16 cellular contexts compared by ENCODE assay signal in the genomic region with DNA sequence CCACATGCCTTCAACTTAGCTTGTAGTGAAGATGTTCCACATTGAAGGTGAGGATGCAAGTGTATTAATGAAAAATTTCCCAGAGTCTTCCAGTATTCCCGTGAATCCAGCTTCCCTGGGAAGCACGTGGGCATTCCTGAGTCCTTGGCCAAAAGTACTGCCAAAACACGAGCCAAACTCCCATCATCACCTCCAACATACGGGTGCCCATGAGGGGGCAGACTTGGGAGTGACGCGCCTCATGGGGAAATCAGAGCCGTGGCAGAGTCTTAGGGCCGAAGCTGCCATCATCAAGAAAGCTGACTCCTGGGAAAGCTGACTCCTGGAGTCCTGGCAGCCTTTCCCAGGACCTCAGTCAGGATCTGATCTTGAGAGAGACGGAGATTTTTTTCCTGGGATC. TPM values are rescaled to one million over a fixed set of nuclear protein-coding genes. Genes with fewer than 3 reads are reported as not detected.
A peak's percentile ranks its signal among the peaks of the same experiment; 100 is the strongest.
DNase-seq lines count a peak whose midpoint lies in the region; ATAC-seq, FAIRE-seq and TF ChIP-seq lines count a peak whose summit lies in the region.
"Had no signal": no experiment of that assay in that cellular context is flagged by ENCODE, and none has a peak within 500 bp of the region (broad histone marks: within the 10 kb centered on the region; RNA-seq: fewer than 3 reads in every experiment).

No MANE protein-coding gene starts in this region.

- POLR2A ChIA-PET in A673 (lab: Charles Lee; ENCODE audit: low non-redundant PET) = no interaction called here
- POLR2A ChIA-PET in H1 (lab: Charles Lee; ENCODE audit: partially characterized antibody) = interaction anchor here (1.3 kb wide), 1 partner anchor 19 kb away, joined by 3 read pairs; no protein-coding TSS in a partner anchor
- POLR2A ChIA-PET in CD4-positive, alpha-beta memory T cell (lab: Charles Lee; ENCODE audit: partially characterized antibody) = no interaction called here

- no peak overlapping the region for H4K8ac ChIP-seq in H1 (ENCODE audit: extremely low read depth, insufficient read depth, low read length)

- H4K20me1 ChIP-seq in H1 (replicated peaks in 1 of 2; ENCODE audit: control insufficient read depth in 1 of 2, insufficient read depth in 2 of 2, low read length in 2 of 2) = no peaks in the 10 kb centered on the region

- no peak overlapping the region for H3K14ac ChIP-seq in H1 (ENCODE audit: insufficient read length)

- H3K79me2 ChIP-seq in H1 (ENCODE audit: control insufficient read depth in 1 of 2, insufficient read depth in 2 of 2, low read length in 2 of 2) = no peaks in the 10 kb centered on the region

- H3K23ac ChIP-seq in H1 (ENCODE audit: insufficient read length) = no peak overlapping the region

- TF ChIP-seq CTCF in A673 (conservative IDR thresholded peaks at IDR 0.05; ENCODE audit: low read depth, low read length) (0 out of 2 replicates have a peak, but pooled peaks have one; percentile 15), H1 (IDR thresholded peaks at IDR 0.05; ENCODE audit: control extremely low read depth in 1 of 3, insufficient read depth in 1 of 3, low read depth in 1 of 3, low read length in 3 of 3) (peak; percentile 23 to 42 (median 39); a peak in 3 of 4 replicates)

- BruUV-seq in A673 (replicated peaks; lab: Mats Ljungman, UMichigan) = no TSS peak

- H2AFZ ChIP-seq in H1 (ENCODE audit: low read length) = no peak overlapping the region

- H3K79me1 ChIP-seq in H1 (ENCODE audit: low read depth, low read length) = no peaks in the 10 kb centered on the region

- no peak overlapping the region for H2BK120ac ChIP-seq in H1 (replicated peaks; ENCODE audit: low read depth, low read length)

- H3K36me3 Mint-ChIP-seq in CD4-positive, alpha-beta memory T cell = peaks cover 67 to 78% of the 10 kb centered on the region in 2 donors

- no peak overlapping the region for H4K5ac ChIP-seq in H1 (ENCODE audit: insufficient read length, low read depth, low read length)

- no peak overlapping the region for H2AK5ac ChIP-seq in H1 (ENCODE audit: low read depth, low read length)

- intact Hi-C loops in A673 (cut with micrococcal nuclease; ENCODE audit: unreplicated experiment) = no loop called here
- intact Hi-C loops in CD4-positive, alpha-beta memory T cell (cut with micrococcal nuclease) = no loop called here

- no peaks in the 10 kb centered on the region for H3K27me3 Mint-ChIP-seq in CD4-positive, alpha-beta memory T cell
- H3K27me3 Mint-ChIP-seq: CD8-positive, alpha-beta memory T cell had no signal

- no peaks in the 10 kb centered on the region for H3K9me3 Mint-ChIP-seq in CD4-positive, alpha-beta memory T cell
- H3K9me3 Mint-ChIP-seq: CD8-positive, alpha-beta memory T cell had no signal

- H3K4me3 Mint-ChIP-seq in CD4-positive, alpha-beta memory T cell = no peak overlapping the region
- H3K4me3 Mint-ChIP-seq: CD8-positive, alpha-beta memory T cell had no signal

- no peak overlapping the region for H3K4ac ChIP-seq in H1 (replicated peaks; ENCODE audit: insufficient read length, low read depth, low read length)

- no peak for TF ChIP-seq EP300 in H1 (IDR thresholded peaks at IDR 0.05; ENCODE audit: borderline replicate concordance in 1 of 2, low read depth in 2 of 2, low read length in 2 of 2)

- H2BK15ac ChIP-seq in H1 (ENCODE audit: low read length) = no peak overlapping the region

- H3K4me3 ChIP-seq in A673 (ENCODE audit: low read depth, low read length, poor library complexity, severe bottlenecking) (no peak overlapping the region), H1 (ENCODE audit: extremely low read depth in 1 of 4, insufficient read depth in 2 of 4, low read depth in 3 of 4, low read length in 4 of 4) (no peak overlapping the region)
- H3K4me3 ChIP-seq in CD4-positive, alpha-beta memory T cell (ENCODE audit: low read length in 2 of 2) = no peak overlapping the region

- no peak overlapping the region for H3K27ac Mint-ChIP-seq in CD4-positive, alpha-beta memory T cell

- H3K56ac ChIP-seq in H1 (replicated peaks; ENCODE audit: insufficient read length, low read depth, low read length) = no peak overlapping the region

- H3K9me3 ChIP-seq in A673 (ENCODE audit: low read depth, low read length, poor library complexity, severe bottlenecking) (no peaks in the 10 kb centered on the region), H1 (ENCODE audit: insufficient read depth in 2 of 2, low read depth in 1 of 2, low read length in 1 of 2) (no peaks in the 10 kb centered on the region)
- no peaks in the 10 kb centered on the region for H3K9me3 ChIP-seq in CD4-positive, alpha-beta memory T cell (ENCODE audit: control insufficient read depth in 1 of 2, low read length in 2 of 2)
- H3K9me3 ChIP-seq: SK-N-SH had no signal

- H3K36me3 ChIP-seq in A673 (ENCODE audit: insufficient read depth, low read length, poor library complexity, severe bottlenecking) = no peaks in the 10 kb centered on the region
- no peaks in the 10 kb centered on the region; a peak in 2 of 8 replicates for H3K36me3 ChIP-seq in H1 (ENCODE audit: control insufficient read depth in 2 of 4, insufficient read depth in 4 of 4, low read length in 3 of 4)
- H3K36me3 ChIP-seq in CD4-positive, alpha-beta memory T cell (ENCODE audit: insufficient read depth, low read length) = peaks cover 59% of the 10 kb centered on the region

- ATAC-seq in GM18517 (IDR thresholded peaks at IDR 0.05; ENCODE audit: unreplicated experiment) = no peak
- ATAC-seq: HCT116 had no signal

- H3K4me1 ChIP-seq in A673 (ENCODE audit: insufficient read depth, low read length, poor library complexity, severe bottlenecking) = no peaks in the 10 kb centered on the region
- H3K4me1 ChIP-seq in H1 (replicated peaks in 1 of 4; ENCODE audit: control insufficient read depth in 3 of 4, insufficient read depth in 4 of 4, low read length in 3 of 4) = no peaks in the 10 kb centered on the region
- H3K4me1 ChIP-seq in CD4-positive, alpha-beta memory T cell (ENCODE audit: insufficient read depth, low read length) = no peaks in the 10 kb centered on the region

- H2BK12ac ChIP-seq in H1 (ENCODE audit: low read depth, low read length) = no peak overlapping the region

- H3K23me2 ChIP-seq in H1 (ENCODE audit: low read depth, low read length) = no peaks in the 10 kb centered on the region

- H3K27ac ChIP-seq in A673 (ENCODE audit: low read depth, low read length, poor library complexity, severe bottlenecking) (no peak overlapping the region), H1 (ENCODE audit: low read depth, low read length) (no peak overlapping the region)
- H3K27ac ChIP-seq in CD4-positive, alpha-beta memory T cell (ENCODE audit: low read depth, low read length) = no peak overlapping the region

- H3K27me3 ChIP-seq in A673 (replicated peaks; ENCODE audit: insufficient read depth, low read depth, low read length, poor library complexity) (no peaks in the 10 kb centered on the region), H1 (replicated peaks in 1 of 4; ENCODE audit: control insufficient read depth in 3 of 4, extremely low read depth in 1 of 4, insufficient read depth in 3 of 4, low read length in 3 of 4) (no peaks in the 10 kb centered on the region)
- H3K27me3 ChIP-seq in CD4-positive, alpha-beta memory T cell (ENCODE audit: insufficient read depth, low read length) = no peaks in the 10 kb centered on the region

- FAIRE-seq in H1 (lab: Jason Lieb, UNC) = no peak

- 88% methylated on average over 9 of the region's 9 CpGs; no CpG with 5 or more reads in 1 of the 2 experiments for WGBS in H1 (ENCODE audit: extremely low coverage in 1 of 2, insufficient coverage in 1 of 2, insufficient read length in 1 of 2, insufficient replicate concordance in 2 of 2, low coverage in 1 of 2, low lambda C conversion rate in 2 of 2, missing lambda C conversion rate in 1 of 2), 2 experiments

- DNase-seq in A673 (ENCODE audit: low spot score) (no peak), ELF-1 (ENCODE audit: low read depth, low spot score) (peak; percentile 14), H1 (ENCODE audit: low read depth in 1 of 2, low spot score in 2 of 2) (no peak), iPS-NIHi7 (ENCODE audit: extremely low spot score) (peak; percentile 43), NCI-H1930 (lab: John Stamatoyannopoulos, UW) (no peak)
- no peak for DNase-seq in CD4-positive, alpha-beta memory T cell
- DNase-seq: CD8-positive, alpha-beta memory T cell; DMS 273 treated with DMSO at 0.1 percent for 48 hours; NCI-H1436 treated with DMSO at 0.1 percent for 48 hours; NCI-H2107; NCI-H345; NCI-H526 treated with DMSO at 0.1 percent for 48 hours; NK-92 treated with Interleukin-12 subunit alpha and Interleukin-12 subunit beta, amount 100 ng/mL, for 24 hours; SK-N-SH had no signal

- TF ChIP-seq RAD21 in H1 (IDR thresholded peaks at IDR 0.05 in 1 of 2, conservative IDR thresholded peaks at IDR 0.05 in 1 of 2; ENCODE audit: low read depth in 2 of 2, low read length in 2 of 2) = peak in 1 of 2 experiments; percentile 38; a peak in 2 of 4 replicates

- H3K4me1 Mint-ChIP-seq in CD4-positive, alpha-beta memory T cell = peaks cover 3 to 10% (median 7%) of the 10 kb centered on the region in 4 donors

- no peak overlapping the region for H2BK5ac ChIP-seq in H1 (ENCODE audit: low read depth, low read length)

- CTCF ChIA-PET in A673 (lab: Charles Lee) (no interaction called here), H1 (lab: Charles Lee; ENCODE audit: partially characterized antibody) (interaction anchor here (0.6 to 2.0 kb wide), 5 partner anchors 9 to 377 kb away, joined by 3 to 7 read pairs (median 5); no protein-coding TSS in a partner anchor)
- CTCF ChIA-PET in CD4-positive, alpha-beta memory T cell (lab: Charles Lee; ENCODE audit: partially characterized antibody) = no interaction called here

- H3K9ac ChIP-seq in H1 (replicated peaks in 1 of 4; ENCODE audit: extremely low read depth in 1 of 4, low read depth in 3 of 4, low read length in 3 of 4) = no peak overlapping the region
- H3K9ac ChIP-seq: SK-N-SH had no signal

- no peak overlapping the region for H2BK20ac ChIP-seq in H1 (ENCODE audit: low read length)

- H3K4me2 ChIP-seq in H1 (ENCODE audit: insufficient read depth in 1 of 2, low read depth in 2 of 2, low read length in 2 of 2) = no peak overlapping the region
- H3K4me2 ChIP-seq: SK-N-SH had no signal

- no peak overlapping the region for H4K91ac ChIP-seq in H1 (replicated peaks; ENCODE audit: insufficient read length, low read length)

- TF ChIP-seq POLR2A in H1 (IDR thresholded peaks at IDR 0.05; ENCODE audit: control extremely low read depth in 1 of 2, low read depth in 2 of 2, low read length in 2 of 2) = no peak

- H3K18ac ChIP-seq in H1 (ENCODE audit: extremely low read depth, low read length) = no peak overlapping the region

RNA-seq across cellular contexts. Expression of a gene that starts 20.1 kb away (rescaled TPM):
- total RNA-seq in A673 (2021) = 49.4 and 50.7 TPM in 2 replicates
- 24.2 and 28.0 TPM in 2 replicates for total RNA-seq in H1 (2021; fragmentation: NEBNext Ultra II Directional; extraction: Animal tissue kit (Norgen Biotek cat#: 25700))
- polyA plus RNA-seq in H1 (2011; rRNA removed) = 21.8 and 26.4 TPM in 2 replicates
- 32.1 TPM for polyA plus RNA-seq in H1 (2011; cell fraction: cytosol; rRNA removed)
- 21.2 TPM for polyA plus RNA-seq in H1 (2011; cell fraction: nucleus; rRNA removed)
- polyA plus RNA-seq in H1 (2012, experiment 1 of 2) = 24.5 to 35.4 TPM (median 28.9 TPM) in 4 replicates
- polyA plus RNA-seq in H1 (2012, experiment 2 of 2) = 10.0 TPM
- 22.1 TPM for polyA plus RNA-seq in H1 (2013, experiment 1 of 2)
- 26.0 TPM for polyA plus RNA-seq in H1 (2013, experiment 2 of 2)
- 33.6 and 39.5 TPM in 2 replicates for polyA minus RNA-seq in H1 (2011; rRNA and poly(A)+ RNA removed)
- 22.0 TPM for polyA minus RNA-seq in H1 (2011; cell fraction: cytosol; rRNA and poly(A)+ RNA removed)
- 38.3 TPM for polyA minus RNA-seq in H1 (2011; cell fraction: nucleus; rRNA and poly(A)+ RNA removed)
- 10 to 100 TPM; 86.3 to 92.9 TPM for total RNA-seq in CD4-positive, alpha-beta memory T cell
- 10 to 100 TPM; 35.1 to 40.3 TPM for polyA plus RNA-seq in CD4-positive, alpha-beta memory T cell

RNA-seq across cellular contexts. Expression of a gene that starts 52.0 kb away (rescaled TPM):
- 8.9 and 9.1 TPM in 2 replicates for total RNA-seq in A673 (2021)
- total RNA-seq in H1 (2021; fragmentation: NEBNext Ultra II Directional; extraction: Animal tissue kit (Norgen Biotek cat#: 25700)) = 11.9 and 13.9 TPM in 2 replicates
- polyA plus RNA-seq in H1 (2011; rRNA removed) = 2.1 and 2.4 TPM in 2 replicates
- 3.0 TPM for polyA plus RNA-seq in H1 (2011; cell fraction: cytosol; rRNA removed)
- 2.7 TPM for polyA plus RNA-seq in H1 (2011; cell fraction: nucleus; rRNA removed)
- 6.1 to 8.0 TPM (median 7.1 TPM) in 4 replicates for polyA plus RNA-seq in H1 (2012, experiment 1 of 2)
- 1.0 TPM for polyA plus RNA-seq in H1 (2012, experiment 2 of 2)
- polyA plus RNA-seq in H1 (2013, experiment 1 of 2) = 8.3 TPM
- 7.9 TPM for polyA plus RNA-seq in H1 (2013, experiment 2 of 2)
- polyA minus RNA-seq in H1 (2011; rRNA and poly(A)+ RNA removed) = 2.5 and 5.0 TPM in 2 replicates
- 4.3 TPM for polyA minus RNA-seq in H1 (2011; cell fraction: cytosol; rRNA and poly(A)+ RNA removed)
- polyA minus RNA-seq in H1 (2011; cell fraction: nucleus; rRNA and poly(A)+ RNA removed) = 11.4 TPM
- 10 to 100 TPM; 35.8 to 39.8 TPM for total RNA-seq in CD4-positive, alpha-beta memory T cell
- 10 to 100 TPM in 1 of 2 donors, 1 to 10 TPM in 1; 8.9 to 17.2 TPM for polyA plus RNA-seq in CD4-positive, alpha-beta memory T cell

Comparison
In these comparisons a context has a peak if more than half of its experiments do, and no peak if none do; other contexts are left out.
1. DNase-seq: peak in ELF-1 (single experiment) and iPS-NIHi7 (single experiment); none in A673 (single experiment), H1 (0 of 2), NCI-H1930 (0 of 2) and CD4-positive, alpha-beta memory T cell (0 of 5).